ENCODE assay signal across 8 cellular contexts in genomic region chr2:205776139-205776538, GRCh38.
DNase-seq lines count a peak whose midpoint lies in the region; ATAC-seq and TF ChIP-seq lines count a peak whose summit lies in the region.

No MANE protein-coding gene starts in this region.

- H3K27me3 ChIP-seq in SU-DHL-6 (ENCODE audit: low read length) (no peaks in the 10 kb centered on the region), prostate gland (replicated peaks; ENCODE audit: insufficient read depth) (no peaks in the 10 kb centered on the region)

- H3K4me1 ChIP-seq in prostate gland (replicated peaks): no peaks in the 10 kb centered on the region

- H3K9ac ChIP-seq in SU-DHL-6 (ENCODE audit: low read length): no peak overlapping the region

- no peaks in the 10 kb centered on the region for H4K20me1 ChIP-seq in SU-DHL-6 (ENCODE audit: low read depth, low read length)

- H3K79me2 ChIP-seq in SU-DHL-6 (ENCODE audit: insufficient read depth, low read length): no peaks in the 10 kb centered on the region

- ATAC-seq in HG02981 (IDR thresholded peaks at IDR 0.05; ENCODE audit: unreplicated experiment) (peak; percentile 51), GM21367 (IDR thresholded peaks at IDR 0.05; ENCODE audit: unreplicated experiment) (no peak)

- TF ChIP-seq CTCF in SU-DHL-6 (IDR thresholded peaks at IDR 0.05; ENCODE audit: insufficient read depth, low read length, poor library complexity, severe bottlenecking) (peak; percentile 56), fibroblast of the aortic adventitia (IDR thresholded peaks at IDR 0.05; ENCODE audit: insufficient read depth, low read length) (peak; percentile 45), prostate gland (IDR thresholded peaks at IDR 0.05) (peak; percentile 32 to 59 (median 45))

- H3K4me3 ChIP-seq in SU-DHL-6 (ENCODE audit: insufficient read depth, low read length, poor library complexity, severe bottlenecking) (no peak overlapping the region), fibroblast of the aortic adventitia (ENCODE audit: low read depth, low read length) (no peak overlapping the region), prostate gland (no peak overlapping the region)

- no peak overlapping the region for H2AFZ ChIP-seq in SU-DHL-6 (ENCODE audit: low read depth, low read length, severe bottlenecking)

- no peaks in the 10 kb centered on the region for H3K36me3 ChIP-seq in SU-DHL-6 (ENCODE audit: low read length)
- H3K36me3 ChIP-seq in prostate gland: no peaks in the 10 kb centered on the region

- WGBS in prostate gland: 82% methylated on average over 19 of the region's 19 CpGs

- peak; percentile 63 for DNase-seq in activated CD8-positive, alpha-beta memory T cell treated with anti-CD3 and anti-CD28 coated beads for 24 hours
- DNase-seq in activated CD8-positive, alpha-beta memory T cell treated with anti-CD3 and anti-CD28 coated beads, Interleukin-2, amount 50 U/mL, for 4 hours: no peak
- DNase-seq in fibroblast of the aortic adventitia (ENCODE audit: low read depth) (no peak), prostate gland (ENCODE audit: low spot score) (no peak), DMS153 treated with DMSO at 0.1 percent for 48 hours (lab: John Stamatoyannopoulos, UW; ENCODE audit: unreplicated experiment) (no peak)

- H3K27ac ChIP-seq in SU-DHL-6 (ENCODE audit: low read depth, low read length) (no peak overlapping the region), prostate gland (no peak overlapping the region)

- H3K4me2 ChIP-seq in SU-DHL-6 (ENCODE audit: low read depth, low read length, poor library complexity, severe bottlenecking): no peak overlapping the region

- intact Hi-C loops in prostate gland (cut with DNase I): no loop called here

- no peak for TF ChIP-seq POLR2A in prostate gland (IDR thresholded peaks at IDR 0.05)

- H3K9me2 ChIP-seq in SU-DHL-6 (replicated peaks; ENCODE audit: insufficient read depth, low read length): no peaks in the 10 kb centered on the region

- no peaks in the 10 kb centered on the region for H3K9me3 ChIP-seq in SU-DHL-6 (ENCODE audit: insufficient read depth, low read length)
- H3K9me3 ChIP-seq in prostate gland: no peaks in the 10 kb centered on the region

- H3F3A ChIP-seq in SU-DHL-6 (ENCODE audit: insufficient read depth): no peaks in the 10 kb centered on the region
